Comparison of ENCODE assay signal across 8 cellular contexts in genomic region chr3:36868614-36869436, GRCh38.
A peak's percentile ranks its signal among the peaks of the same experiment; 100 is the strongest.
DNase-seq lines count a peak whose midpoint lies in the region; ATAC-seq and TF ChIP-seq lines count a peak whose summit lies in the region.

No MANE protein-coding gene starts in this region.

- peaks cover 13% of the 10 kb centered on the region; the same call in 1 of the 2 replicates for H3K4me1 ChIP-seq in HUES48 (ENCODE audit: control insufficient read depth, insufficient read depth, low read length)
- no peaks in the 10 kb centered on the region for H3K4me1 ChIP-seq in gastroesophageal sphincter
- peaks cover 1% of the 10 kb centered on the region for H3K4me1 ChIP-seq in ovary (ENCODE audit: insufficient read depth)

- no peak overlapping the region for H3K4me3 ChIP-seq in HUES48 (ENCODE audit: low read depth, low read length)
- H3K4me3 ChIP-seq in gastroesophageal sphincter, result no peak overlapping the region
- no peak overlapping the region for H3K4me3 ChIP-seq in ovary
- no peak overlapping the region for H3K4me3 ChIP-seq in MG63

- 4 to 43% methylated on average over 1 to 2 of the region's 2 CpGs for WGBS in gastroesophageal sphincter (ENCODE audit: low coverage in 1 of 2), 2 donors
- 9 to 26% (median 18%) methylated on average over 2 of the region's 2 CpGs for WGBS in ovary, 3 donors

- H3K9me3 ChIP-seq in HUES48 (ENCODE audit: control insufficient read depth, insufficient read depth, low read length) (no peaks in the 10 kb centered on the region), gastroesophageal sphincter (no peaks in the 10 kb centered on the region), ovary (no peaks in the 10 kb centered on the region), MG63 (no peaks in the 10 kb centered on the region)

- H3K9ac ChIP-seq in HUES48 (ENCODE audit: low read depth, low read length), result no peak overlapping the region

- peak; percentile 60 to 78 (median 66) for TF ChIP-seq CTCF in gastroesophageal sphincter (IDR thresholded peaks at IDR 0.05)
- TF ChIP-seq CTCF in ovary (IDR thresholded peaks at IDR 0.05), result peak in 2 of 3 donors; percentile 51 to 57

- TF ChIP-seq EP300 in gastroesophageal sphincter (IDR thresholded peaks at IDR 0.05), result no peak
- no peak for TF ChIP-seq EP300 in ovary (IDR thresholded peaks at IDR 0.05)

- DNase-seq in ELR (ENCODE audit: low read depth) (peak; percentile 64), RKO (ENCODE audit: low spot score) (peak; percentile 68), ovary (peak in 4 of 5 donors; percentile 22 to 58 (median 42)), MG63 (no peak)
- DNase-seq in activated T-helper 9 cell treated with anti-CD3 and anti-CD28 coated beads, Interleukin-2, amount 50 U/mL, for 16 hours (ENCODE audit: low read depth), result peak; percentile 19

- H3K27ac ChIP-seq in HUES48 (ENCODE audit: low read depth, low read length) (peak overlapping the region; percentile 50), gastroesophageal sphincter (no peak overlapping the region), ovary (no peak overlapping the region)

- ATAC-seq in GM21526 (IDR thresholded peaks at IDR 0.05; ENCODE audit: low FRiP score, unreplicated experiment), result peak; percentile 89
- ATAC-seq in gastroesophageal sphincter, result peak; percentile 70

- no peak for TF ChIP-seq POLR2A in gastroesophageal sphincter (IDR thresholded peaks at IDR 0.05)
- no peak for TF ChIP-seq POLR2A in ovary (IDR thresholded peaks at IDR 0.05)

- intact Hi-C loops in ovary (cut with DNase I), result loop anchor here in 3 of 4 donors (5.0 to 10.0 kb wide), 3 partner anchors 124 to 142 kb away; no protein-coding TSS in a partner anchor

- H3K27me3 ChIP-seq in HUES48 (ENCODE audit: control insufficient read depth, insufficient read depth, low read length), result no peaks in the 10 kb centered on the region
- H3K27me3 ChIP-seq in gastroesophageal sphincter, result no peaks in the 10 kb centered on the region
- H3K27me3 ChIP-seq in ovary, result no peaks in the 10 kb centered on the region
- H3K27me3 ChIP-seq in MG63, result no peaks in the 10 kb centered on the region

- H3K36me3 ChIP-seq in HUES48 (ENCODE audit: control insufficient read depth, insufficient read depth, low read length) (no peaks in the 10 kb centered on the region), gastroesophageal sphincter (peaks cover 0 to 25% of the 10 kb centered on the region in 2 donors), ovary (no peaks in the 10 kb centered on the region), MG63 (no peaks in the 10 kb centered on the region)
